9 cellular contexts compared by ENCODE assay signal in the genomic region with DNA sequence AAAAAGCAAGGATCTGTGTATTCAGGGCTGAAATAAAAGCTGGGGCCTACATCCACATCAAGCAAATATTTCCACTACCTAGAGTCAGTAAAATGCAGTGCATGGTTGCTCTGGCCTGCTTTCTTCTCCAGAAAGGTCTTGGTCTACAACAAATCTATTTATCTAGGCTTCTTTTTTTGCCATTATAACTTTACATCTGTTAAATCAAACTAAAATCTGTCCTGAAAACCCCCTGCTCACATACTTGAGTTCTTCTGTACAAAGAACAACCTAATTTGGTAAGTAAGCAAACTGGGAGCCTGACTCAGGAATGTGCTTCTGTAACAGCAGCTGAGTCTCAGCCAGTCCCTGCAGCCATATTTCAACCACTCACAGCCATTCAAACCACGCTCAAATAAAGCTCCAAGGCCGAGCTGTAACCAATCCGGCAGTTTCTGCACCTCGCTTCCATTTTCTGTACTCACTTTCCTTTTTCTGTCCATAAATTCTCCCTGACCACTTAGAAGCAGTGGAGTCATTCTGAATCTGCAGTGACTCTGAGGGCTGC.
A peak's percentile ranks its signal among the peaks of the same experiment; 100 is the strongest.
DNase-seq lines count a peak whose midpoint lies in the region; ATAC-seq and TF ChIP-seq lines count a peak whose summit lies in the region.
"Had no signal": no experiment of that assay in that cellular context is flagged by ENCODE, and none has a peak within 500 bp of the region (broad histone marks: within the 10 kb centered on the region; RNA-seq: fewer than 3 reads in every experiment).

No MANE protein-coding gene starts in this region.

- no peaks in the 10 kb centered on the region for H4K20me1 ChIP-seq in PC-9 (ENCODE audit: insufficient read depth)

- DNase-seq in PC-9, result no peak
- no peak for DNase-seq in endodermal cell
- DNase-seq in mucosa of descending colon, result no peak
- peak; percentile 23 for DNase-seq in transverse colon
- DNase-seq in activated effector memory CD4-positive, alpha-beta T cell treated with anti-CD3 and anti-CD28 coated beads, Interleukin-2, amount 50 U/mL, for 16 hours, result no peak
- DNase-seq in natural killer cell, result no peak

- H3F3A ChIP-seq in PC-9 (ENCODE audit: insufficient read depth, low read depth), result peaks cover 28% of the 10 kb centered on the region

- H3K9ac ChIP-seq in endodermal cell (ENCODE audit: extremely low read depth, low read length, poor library complexity, severe bottlenecking), result no peak overlapping the region

- intact Hi-C loops in PC-9 (cut with micrococcal nuclease; ENCODE audit: unreplicated experiment) (no loop called here), mucosa of descending colon (cut with DNase I, micrococcal nuclease) (loop anchor here in 1 of 2 donors (10.0 kb wide), 1 partner anchor 96 kb away; a partner anchor contains a TSS), transverse colon (cut with DNase I; ENCODE audit: low total_unique reads) (no loop called here), natural killer cell (cut with micrococcal nuclease) (no loop called here)

- H3K36me3 Mint-ChIP-seq in endodermal cell (ENCODE audit: low read depth) (peaks cover 78% of the 10 kb centered on the region), natural killer cell (peaks cover 25% of the 10 kb centered on the region)

- ATAC-seq in mucosa of descending colon (peak; percentile 17), GM19035 (IDR thresholded peaks at IDR 0.05; ENCODE audit: unreplicated experiment) (no peak), GM18520 (IDR thresholded peaks at IDR 0.05; ENCODE audit: unreplicated experiment) (no peak), natural killer cell (no peak)

- H3K27me3 Mint-ChIP-seq in endodermal cell (ENCODE audit: insufficient read depth), result no peaks in the 10 kb centered on the region
- no peaks in the 10 kb centered on the region for H3K27me3 Mint-ChIP-seq in natural killer cell (ENCODE audit: low read depth in 2 of 2)
- H3K27me3 Mint-ChIP-seq: dendritic cell treated with granulocyte-macrophage colony-stimulating factor and Interleukin-4, amounts not matched to agents 40 ng/mL and 50 ng/mL, for 4 days had no signal

- TF ChIP-seq EP300 in transverse colon (IDR thresholded peaks at IDR 0.05; ENCODE audit: low read depth), result no peak

- POLR2A ChIA-PET in PC-9 (lab: Charles Lee; ENCODE audit: unreplicated experiment), result no interaction called here

- in situ Hi-C loops in transverse colon (cut with MboI; ENCODE audit: low pct_ligation_motif_present in 1 of 4, low pct_unique_long_range_greater_than_20kb in 1 of 4, low sequenced_read_pairs in 3 of 4), result no loop called here

- H3K9me3 ChIP-seq in PC-9 (ENCODE audit: insufficient read depth, low read depth) (peaks cover 10% of the 10 kb centered on the region; the same call in 1 of the 2 replicates), endodermal cell (ENCODE audit: control insufficient read depth, low read length) (peaks cover 43% of the 10 kb centered on the region), mucosa of descending colon (no peaks in the 10 kb centered on the region), transverse colon (no peaks in the 10 kb centered on the region)

- H3K27ac Mint-ChIP-seq in endodermal cell (peak overlapping the region; percentile 44), natural killer cell (no peak overlapping the region)

- H3K4me3 Mint-ChIP-seq in endodermal cell, result no peak overlapping the region
- H3K4me3 Mint-ChIP-seq in natural killer cell, result no peak overlapping the region
- H3K4me3 Mint-ChIP-seq: dendritic cell treated with granulocyte-macrophage colony-stimulating factor and Interleukin-4, amounts not matched to agents 40 ng/mL and 50 ng/mL, for 4 days had no signal

- peak overlapping the region; percentile 66; the same call in 1 of the 2 replicates for H3K4me2 ChIP-seq in PC-9

- no peak overlapping the region for H3K4me3 ChIP-seq in PC-9
- no peak overlapping the region for H3K4me3 ChIP-seq in endodermal cell (ENCODE audit: low read length)
- H3K4me3 ChIP-seq in mucosa of descending colon, result no peak overlapping the region
- H3K4me3 ChIP-seq in transverse colon, result no peak overlapping the region

- H3K27me3 ChIP-seq in PC-9 (ENCODE audit: insufficient read depth, low read depth) (no peaks in the 10 kb centered on the region), endodermal cell (ENCODE audit: control insufficient read depth, insufficient read depth, low read length, poor library complexity, severe bottlenecking) (no peaks in the 10 kb centered on the region), transverse colon (no peaks in the 10 kb centered on the region)

- no peak for TF ChIP-seq CTCF in PC-9 (conservative IDR thresholded peaks at IDR 0.05)
- no peak for TF ChIP-seq CTCF in endodermal cell (conservative IDR thresholded peaks at IDR 0.05)
- no peak for TF ChIP-seq CTCF in mucosa of descending colon (IDR thresholded peaks at IDR 0.05)
- TF ChIP-seq CTCF in transverse colon (IDR thresholded peaks at IDR 0.05), result no peak
- TF ChIP-seq CTCF in natural killer cell (IDR thresholded peaks at IDR 0.05), result no peak

- H2AFZ ChIP-seq in PC-9, result 0 out of 2 replicates have a peak overlapping the region, but pooled peaks have one; percentile 29

- H3K4me1 ChIP-seq in PC-9 (replicated peaks; ENCODE audit: insufficient read depth) (peaks cover 29% of the 10 kb centered on the region), endodermal cell (ENCODE audit: control insufficient read depth, insufficient read depth, low read length) (no peaks in the 10 kb centered on the region), mucosa of descending colon (ENCODE audit: low read depth) (peaks cover 8% of the 10 kb centered on the region), transverse colon (peaks cover 14 to 73% (median 53%) of the 10 kb centered on the region in 4 donors)

- H3K27ac ChIP-seq in PC-9 (peak overlapping the region; percentile 71), endodermal cell (ENCODE audit: low read depth, low read length) (peak overlapping the region; percentile 30), transverse colon (peak overlapping the region; percentile 82 to 88 (median 83))

- H3K4me1 Mint-ChIP-seq in endodermal cell, result peaks cover 26% of the 10 kb centered on the region
- H3K4me1 Mint-ChIP-seq in natural killer cell, result no peaks in the 10 kb centered on the region

- H3K9me3 Mint-ChIP-seq in endodermal cell (peaks cover 28% of the 10 kb centered on the region), natural killer cell (peaks cover 2 to 18% of the 10 kb centered on the region in 2 donors)

- H3K9me2 ChIP-seq in PC-9 (ENCODE audit: insufficient read depth), result no peaks in the 10 kb centered on the region

- 90 to 94% methylated on average over 4 of the region's 4 CpGs for WGBS in endodermal cell (ENCODE audit: insufficient coverage in 1 of 2, insufficient read length in 1 of 2), 2 experiments
- WGBS in transverse colon (ENCODE audit: low coverage in 1 of 2), 2 donors, result 70 to 75% methylated on average over 4 of the region's 4 CpGs

- TF ChIP-seq POLR2A in transverse colon (IDR thresholded peaks at IDR 0.05), result no peak

- TSS peak; percentile 77 for BruUV-seq in PC-9 (replicated peaks; lab: Mats Ljungman, UMichigan)

- H3K79me2 ChIP-seq in PC-9 (ENCODE audit: low read depth), result no peaks in the 10 kb centered on the region

- CTCF ChIA-PET in PC-9 (lab: Charles Lee), result interaction anchor here (0.6 kb wide), 1 partner anchor 94 kb away, joined by 3 read pairs; no protein-coding TSS in a partner anchor

- H3K36me3 ChIP-seq in PC-9 (ENCODE audit: low read depth) (peaks cover 3% of the 10 kb centered on the region; the same call in 1 of the 2 replicates), endodermal cell (ENCODE audit: control insufficient read depth, insufficient read depth, low read length) (peaks cover 82% of the 10 kb centered on the region), mucosa of descending colon (ENCODE audit: low read depth) (no peaks in the 10 kb centered on the region), transverse colon (peaks cover 0 to 3% (median 0%) of the 10 kb centered on the region in 4 donors)

Comparison
In these comparisons a context has a peak if more than half of its experiments do, and no peak if none do; other contexts are left out.
1. H3K27ac ChIP-seq: peak in every context shown above with its lines; median percentile 83 in transverse colon; 71 in PC-9; 30 in endodermal cell.